In the genomic region with DNA sequence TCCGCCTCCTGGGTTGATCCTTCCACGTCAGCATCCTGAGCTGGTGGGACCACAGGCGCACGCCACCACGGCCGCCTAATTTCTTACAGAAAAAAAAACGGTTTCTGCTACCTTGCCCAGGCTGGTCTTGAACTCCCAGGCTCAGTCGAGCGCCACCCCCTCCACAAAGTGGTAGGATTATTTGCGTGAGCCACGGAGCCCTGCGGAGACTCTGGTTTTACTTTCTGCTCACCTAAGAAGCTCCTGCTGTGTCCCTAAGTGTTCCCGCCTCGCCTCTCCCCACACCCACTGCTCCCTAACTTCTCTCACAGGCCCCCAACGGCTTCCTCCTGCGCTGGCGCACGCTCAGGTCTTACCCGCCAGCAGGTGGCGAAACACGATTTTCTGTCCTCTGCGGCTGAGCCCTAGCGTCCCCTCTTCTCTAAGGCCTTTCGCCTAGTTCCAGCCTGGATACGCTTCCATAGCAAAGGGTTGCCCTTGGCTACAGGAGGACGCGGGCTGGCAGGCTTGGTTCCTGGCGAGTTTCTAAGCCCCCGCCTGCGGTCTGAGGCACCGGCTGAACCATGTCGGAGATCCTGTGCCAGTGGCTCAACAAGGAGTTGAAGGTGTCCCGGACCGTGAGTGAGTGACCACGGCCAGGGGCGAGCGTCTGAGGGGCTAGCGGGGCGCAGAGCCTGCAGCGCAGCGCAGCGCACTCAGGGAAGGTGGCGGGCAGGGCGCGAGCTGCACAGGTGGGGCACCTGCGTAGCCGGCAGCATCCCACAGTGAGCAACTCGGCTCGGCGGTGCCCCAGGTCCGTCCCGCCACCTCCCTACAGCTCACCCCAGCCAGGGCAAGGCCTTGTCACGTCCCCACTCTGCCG, we compare ENCODE assay signal across 1 cellular context.
A peak's percentile ranks its signal among the peaks of the same experiment; 100 is the strongest.
TF ChIP-seq lines count a peak whose summit lies in the region.

A gene with protein sequence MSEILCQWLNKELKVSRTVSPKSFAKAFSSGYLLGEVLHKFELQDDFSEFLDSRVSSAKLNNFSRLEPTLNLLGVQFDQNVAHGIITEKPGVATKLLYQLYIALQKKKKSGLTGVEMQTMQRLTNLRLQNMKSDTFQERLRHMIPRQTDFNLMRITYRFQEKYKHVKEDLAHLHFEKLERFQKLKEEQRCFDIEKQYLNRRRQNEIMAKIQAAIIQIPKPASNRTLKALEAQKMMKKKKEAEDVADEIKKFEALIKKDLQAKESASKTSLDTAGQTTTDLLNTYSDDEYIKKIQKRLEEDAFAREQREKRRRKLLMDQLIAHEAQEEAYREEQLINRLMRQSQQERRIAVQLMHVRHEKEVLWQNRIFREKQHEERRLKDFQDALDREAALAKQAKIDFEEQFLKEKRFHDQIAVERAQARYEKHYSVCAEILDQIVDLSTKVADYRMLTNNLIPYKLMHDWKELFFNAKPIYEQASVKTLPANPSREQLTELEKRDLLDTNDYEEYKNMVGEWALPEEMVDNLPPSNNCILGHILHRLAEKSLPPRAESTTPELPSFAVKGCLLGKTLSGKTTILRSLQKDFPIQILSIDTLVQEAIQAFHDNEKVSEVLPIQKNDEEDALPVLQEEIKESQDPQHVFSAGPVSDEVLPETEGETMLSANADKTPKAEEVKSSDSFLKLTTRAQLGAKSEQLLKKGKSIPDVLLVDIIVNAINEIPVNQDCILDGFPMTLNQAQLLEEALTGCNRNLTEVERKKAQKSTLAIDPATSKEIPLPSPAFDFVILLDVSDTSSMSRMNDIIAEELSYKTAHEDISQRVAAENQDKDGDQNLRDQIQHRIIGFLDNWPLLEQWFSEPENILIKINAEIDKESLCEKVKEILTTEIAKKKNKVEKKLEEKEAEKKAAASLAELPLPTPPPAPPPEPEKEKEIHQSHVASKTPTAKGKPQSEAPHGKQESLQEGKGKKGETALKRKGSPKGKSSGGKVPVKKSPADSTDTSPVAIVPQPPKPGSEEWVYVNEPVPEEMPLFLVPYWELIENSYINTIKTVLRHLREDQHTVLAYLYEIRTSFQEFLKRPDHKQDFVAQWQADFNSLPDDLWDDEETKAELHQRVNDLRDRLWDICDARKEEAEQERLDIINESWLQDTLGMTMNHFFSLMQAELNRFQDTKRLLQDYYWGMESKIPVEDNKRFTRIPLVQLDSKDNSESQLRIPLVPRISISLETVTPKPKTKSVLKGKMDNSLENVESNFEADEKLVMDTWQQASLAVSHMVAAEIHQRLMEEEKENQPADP (N-terminal part only) (plus strand): TSS at position 429 of the 862 bp plus-strand sequence. CDS start 135 bp downstream, at position 564.

TF ChIP-seq in HepG2, 621 proteins besides CTCF, POLR2A, EP300 and RAD21 (continued from another document and continues in another):
- no peak for TF ChIP-seq RBAK (CRISPR knock-in tag; IDR thresholded peaks at IDR 0.05)
- TF ChIP-seq ZSCAN9 (CRISPR knock-in tag; IDR thresholded peaks at IDR 0.05; ENCODE audit: borderline replicate concordance): 0 out of 2 replicates have a peak, but pooled peaks have one; percentile 50
- TF ChIP-seq ZFY (CRISPR knock-in tag; IDR thresholded peaks at IDR 0.05): peak; percentile 91
- TF ChIP-seq, protein P1, sequence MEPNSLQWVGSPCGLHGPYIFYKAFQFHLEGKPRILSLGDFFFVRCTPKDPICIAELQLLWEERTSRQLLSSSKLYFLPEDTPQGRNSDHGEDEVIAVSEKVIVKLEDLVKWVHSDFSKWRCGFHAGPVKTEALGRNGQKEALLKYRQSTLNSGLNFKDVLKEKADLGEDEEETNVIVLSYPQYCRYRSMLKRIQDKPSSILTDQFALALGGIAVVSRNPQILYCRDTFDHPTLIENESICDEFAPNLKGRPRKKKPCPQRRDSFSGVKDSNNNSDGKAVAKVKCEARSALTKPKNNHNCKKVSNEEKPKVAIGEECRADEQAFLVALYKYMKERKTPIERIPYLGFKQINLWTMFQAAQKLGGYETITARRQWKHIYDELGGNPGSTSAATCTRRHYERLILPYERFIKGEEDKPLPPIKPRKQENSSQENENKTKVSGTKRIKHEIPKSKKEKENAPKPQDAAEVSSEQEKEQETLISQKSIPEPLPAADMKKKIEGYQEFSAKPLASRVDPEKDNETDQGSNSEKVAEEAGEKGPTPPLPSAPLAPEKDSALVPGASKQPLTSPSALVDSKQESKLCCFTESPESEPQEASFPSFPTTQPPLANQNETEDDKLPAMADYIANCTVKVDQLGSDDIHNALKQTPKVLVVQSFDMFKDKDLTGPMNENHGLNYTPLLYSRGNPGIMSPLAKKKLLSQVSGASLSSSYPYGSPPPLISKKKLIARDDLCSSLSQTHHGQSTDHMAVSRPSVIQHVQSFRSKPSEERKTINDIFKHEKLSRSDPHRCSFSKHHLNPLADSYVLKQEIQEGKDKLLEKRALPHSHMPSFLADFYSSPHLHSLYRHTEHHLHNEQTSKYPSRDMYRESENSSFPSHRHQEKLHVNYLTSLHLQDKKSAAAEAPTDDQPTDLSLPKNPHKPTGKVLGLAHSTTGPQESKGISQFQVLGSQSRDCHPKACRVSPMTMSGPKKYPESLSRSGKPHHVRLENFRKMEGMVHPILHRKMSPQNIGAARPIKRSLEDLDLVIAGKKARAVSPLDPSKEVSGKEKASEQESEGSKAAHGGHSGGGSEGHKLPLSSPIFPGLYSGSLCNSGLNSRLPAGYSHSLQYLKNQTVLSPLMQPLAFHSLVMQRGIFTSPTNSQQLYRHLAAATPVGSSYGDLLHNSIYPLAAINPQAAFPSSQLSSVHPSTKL (CRISPR knock-in tag; IDR thresholded peaks at IDR 0.05): peak; percentile 65
- TF ChIP-seq, protein P2, sequence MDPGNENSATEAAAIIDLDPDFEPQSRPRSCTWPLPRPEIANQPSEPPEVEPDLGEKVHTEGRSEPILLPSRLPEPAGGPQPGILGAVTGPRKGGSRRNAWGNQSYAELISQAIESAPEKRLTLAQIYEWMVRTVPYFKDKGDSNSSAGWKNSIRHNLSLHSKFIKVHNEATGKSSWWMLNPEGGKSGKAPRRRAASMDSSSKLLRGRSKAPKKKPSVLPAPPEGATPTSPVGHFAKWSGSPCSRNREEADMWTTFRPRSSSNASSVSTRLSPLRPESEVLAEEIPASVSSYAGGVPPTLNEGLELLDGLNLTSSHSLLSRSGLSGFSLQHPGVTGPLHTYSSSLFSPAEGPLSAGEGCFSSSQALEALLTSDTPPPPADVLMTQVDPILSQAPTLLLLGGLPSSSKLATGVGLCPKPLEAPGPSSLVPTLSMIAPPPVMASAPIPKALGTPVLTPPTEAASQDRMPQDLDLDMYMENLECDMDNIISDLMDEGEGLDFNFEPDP (CRISPR knock-in tag; conservative IDR thresholded peaks at IDR 0.05): no peak
- peak; percentile 68; the same call in 1 of the 2 replicates for TF ChIP-seq ARNT2 (CRISPR knock-in tag; IDR thresholded peaks at IDR 0.05; ENCODE audit: low read depth)
- 0 out of 2 replicates have a peak, but pooled peaks have one; percentile 54 for TF ChIP-seq NFKB2 (CRISPR knock-in tag; IDR thresholded peaks at IDR 0.05; ENCODE audit: borderline replicate concordance)
- TF ChIP-seq BORCS8-MEF2B (CRISPR knock-in tag; IDR thresholded peaks at IDR 0.05): peak; percentile 59; the same call in 1 of the 2 replicates
- no peak for TF ChIP-seq ZNF33B (CRISPR knock-in tag; IDR thresholded peaks at IDR 0.05)
- peak; percentile 75; the same call in 1 of the 2 replicates for TF ChIP-seq U2AF2 (IDR thresholded peaks at IDR 0.05; ENCODE audit: low read depth, low read length)
- TF ChIP-seq ARNTL (CRISPR knock-in tag; IDR thresholded peaks at IDR 0.05): 0 out of 2 replicates have a peak, but pooled peaks have one; percentile 12
- TF ChIP-seq NCOA5 (CRISPR knock-in tag; IDR thresholded peaks at IDR 0.05): no peak
- TF ChIP-seq, protein P3, sequence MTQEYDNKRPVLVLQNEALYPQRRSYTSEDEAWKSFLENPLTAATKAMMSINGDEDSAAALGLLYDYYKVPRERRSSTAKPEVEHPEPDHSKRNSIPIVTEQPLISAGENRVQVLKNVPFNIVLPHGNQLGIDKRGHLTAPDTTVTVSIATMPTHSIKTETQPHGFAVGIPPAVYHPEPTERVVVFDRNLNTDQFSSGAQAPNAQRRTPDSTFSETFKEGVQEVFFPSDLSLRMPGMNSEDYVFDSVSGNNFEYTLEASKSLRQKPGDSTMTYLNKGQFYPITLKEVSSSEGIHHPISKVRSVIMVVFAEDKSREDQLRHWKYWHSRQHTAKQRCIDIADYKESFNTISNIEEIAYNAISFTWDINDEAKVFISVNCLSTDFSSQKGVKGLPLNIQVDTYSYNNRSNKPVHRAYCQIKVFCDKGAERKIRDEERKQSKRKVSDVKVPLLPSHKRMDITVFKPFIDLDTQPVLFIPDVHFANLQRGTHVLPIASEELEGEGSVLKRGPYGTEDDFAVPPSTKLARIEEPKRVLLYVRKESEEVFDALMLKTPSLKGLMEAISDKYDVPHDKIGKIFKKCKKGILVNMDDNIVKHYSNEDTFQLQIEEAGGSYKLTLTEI (CRISPR knock-in tag; conservative IDR thresholded peaks at IDR 0.05): no peak
- TF ChIP-seq, protein P4, sequence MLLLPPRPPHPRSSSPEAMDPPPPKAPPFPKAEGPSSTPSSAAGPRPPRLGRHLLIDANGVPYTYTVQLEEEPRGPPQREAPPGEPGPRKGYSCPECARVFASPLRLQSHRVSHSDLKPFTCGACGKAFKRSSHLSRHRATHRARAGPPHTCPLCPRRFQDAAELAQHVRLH (CRISPR knock-in tag; IDR thresholded peaks at IDR 0.05; ENCODE audit: borderline replicate concordance, low read depth): peak; percentile 80; the same call in 1 of the 2 replicates
- TF ChIP-seq NRL (CRISPR knock-in tag; IDR thresholded peaks at IDR 0.05; ENCODE audit: borderline replicate concordance): peak; percentile 62; the same call in 1 of the 2 replicates
- TF ChIP-seq RARG (CRISPR knock-in tag; IDR thresholded peaks at IDR 0.05; ENCODE audit: low read depth): no peak
- peak; percentile 79 for TF ChIP-seq KMT2B (CRISPR knock-in tag; IDR thresholded peaks at IDR 0.05)
- TF ChIP-seq, protein P5, sequence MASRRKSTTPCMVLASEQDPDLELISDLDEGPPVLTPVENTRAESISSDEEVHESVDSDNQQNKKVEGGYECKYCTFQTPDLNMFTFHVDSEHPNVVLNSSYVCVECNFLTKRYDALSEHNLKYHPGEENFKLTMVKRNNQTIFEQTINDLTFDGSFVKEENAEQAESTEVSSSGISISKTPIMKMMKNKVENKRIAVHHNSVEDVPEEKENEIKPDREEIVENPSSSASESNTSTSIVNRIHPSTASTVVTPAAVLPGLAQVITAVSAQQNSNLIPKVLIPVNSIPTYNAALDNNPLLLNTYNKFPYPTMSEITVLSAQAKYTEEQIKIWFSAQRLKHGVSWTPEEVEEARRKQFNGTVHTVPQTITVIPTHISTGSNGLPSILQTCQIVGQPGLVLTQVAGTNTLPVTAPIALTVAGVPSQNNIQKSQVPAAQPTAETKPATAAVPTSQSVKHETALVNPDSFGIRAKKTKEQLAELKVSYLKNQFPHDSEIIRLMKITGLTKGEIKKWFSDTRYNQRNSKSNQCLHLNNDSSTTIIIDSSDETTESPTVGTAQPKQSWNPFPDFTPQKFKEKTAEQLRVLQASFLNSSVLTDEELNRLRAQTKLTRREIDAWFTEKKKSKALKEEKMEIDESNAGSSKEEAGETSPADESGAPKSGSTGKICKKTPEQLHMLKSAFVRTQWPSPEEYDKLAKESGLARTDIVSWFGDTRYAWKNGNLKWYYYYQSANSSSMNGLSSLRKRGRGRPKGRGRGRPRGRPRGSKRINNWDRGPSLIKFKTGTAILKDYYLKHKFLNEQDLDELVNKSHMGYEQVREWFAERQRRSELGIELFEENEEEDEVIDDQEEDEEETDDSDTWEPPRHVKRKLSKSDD (CRISPR knock-in tag; IDR thresholded peaks at IDR 0.05; ENCODE audit: low read depth): 0 out of 2 replicates have a peak, but pooled peaks have one; percentile 50
- peak; percentile 84 for TF ChIP-seq KAT8 (CRISPR knock-in tag; IDR thresholded peaks at IDR 0.05)
- TF ChIP-seq, protein P6, sequence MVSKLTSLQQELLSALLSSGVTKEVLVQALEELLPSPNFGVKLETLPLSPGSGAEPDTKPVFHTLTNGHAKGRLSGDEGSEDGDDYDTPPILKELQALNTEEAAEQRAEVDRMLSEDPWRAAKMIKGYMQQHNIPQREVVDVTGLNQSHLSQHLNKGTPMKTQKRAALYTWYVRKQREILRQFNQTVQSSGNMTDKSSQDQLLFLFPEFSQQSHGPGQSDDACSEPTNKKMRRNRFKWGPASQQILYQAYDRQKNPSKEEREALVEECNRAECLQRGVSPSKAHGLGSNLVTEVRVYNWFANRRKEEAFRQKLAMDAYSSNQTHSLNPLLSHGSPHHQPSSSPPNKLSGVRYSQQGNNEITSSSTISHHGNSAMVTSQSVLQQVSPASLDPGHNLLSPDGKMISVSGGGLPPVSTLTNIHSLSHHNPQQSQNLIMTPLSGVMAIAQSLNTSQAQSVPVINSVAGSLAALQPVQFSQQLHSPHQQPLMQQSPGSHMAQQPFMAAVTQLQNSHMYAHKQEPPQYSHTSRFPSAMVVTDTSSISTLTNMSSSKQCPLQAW (CRISPR knock-in tag; IDR thresholded peaks at IDR 0.05): peak; percentile 91
- peak; percentile 77 for TF ChIP-seq GABPB1 (CRISPR knock-in tag; IDR thresholded peaks at IDR 0.05)
- no peak for TF ChIP-seq HMG20A (CRISPR knock-in tag; IDR thresholded peaks at IDR 0.05; ENCODE audit: borderline replicate concordance)
- TF ChIP-seq PPARG (CRISPR knock-in tag; conservative IDR thresholded peaks at IDR 0.05): peak; percentile 98
- TF ChIP-seq SALL2 (CRISPR knock-in tag; IDR thresholded peaks at IDR 0.05): 0 out of 2 replicates have a peak, but pooled peaks have one; percentile 75
- no peak; the same call in 1 of the 2 replicates for TF ChIP-seq CCDC6 (CRISPR knock-in tag; IDR thresholded peaks at IDR 0.05)
- no peak for TF ChIP-seq ZNF552 (CRISPR knock-in tag; IDR thresholded peaks at IDR 0.05; ENCODE audit: borderline replicate concordance)
- no peak; the same call in 1 of the 2 replicates for TF ChIP-seq POLR2AphosphoS5 (IDR thresholded peaks at IDR 0.05; ENCODE audit: low read depth, low read length)
- peak; percentile 48; the same call in 1 of the 2 replicates for TF ChIP-seq SP4 (CRISPR knock-in tag; IDR thresholded peaks at IDR 0.05)
- TF ChIP-seq, protein P7, sequence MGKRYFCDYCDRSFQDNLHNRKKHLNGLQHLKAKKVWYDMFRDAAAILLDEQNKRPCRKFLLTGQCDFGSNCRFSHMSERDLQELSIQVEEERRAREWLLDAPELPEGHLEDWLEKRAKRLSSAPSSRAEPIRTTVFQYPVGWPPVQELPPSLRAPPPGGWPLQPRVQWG (CRISPR knock-in tag; IDR thresholded peaks at IDR 0.05; ENCODE audit: borderline replicate concordance, low read depth): no peak
- peak; percentile 59; the same call in 1 of the 2 replicates for TF ChIP-seq RFXAP (CRISPR knock-in tag; IDR thresholded peaks at IDR 0.05; ENCODE audit: borderline replicate concordance)
- TF ChIP-seq SOX13 (IDR thresholded peaks at IDR 0.05): no peak
- TF ChIP-seq SOX13 (CRISPR knock-in tag; conservative IDR thresholded peaks at IDR 0.05 in 1 of 2, IDR thresholded peaks at IDR 0.05 in 1 of 2): peak in 1 of 2 experiments; percentile 7; a peak in 1 of 4 replicates
- TF ChIP-seq RFX1 (IDR thresholded peaks at IDR 0.05): peak; percentile 94
- 0 out of 2 replicates have a peak, but pooled peaks have one; percentile 36 for TF ChIP-seq AHR (CRISPR knock-in tag; IDR thresholded peaks at IDR 0.05)
- TF ChIP-seq, protein P8, sequence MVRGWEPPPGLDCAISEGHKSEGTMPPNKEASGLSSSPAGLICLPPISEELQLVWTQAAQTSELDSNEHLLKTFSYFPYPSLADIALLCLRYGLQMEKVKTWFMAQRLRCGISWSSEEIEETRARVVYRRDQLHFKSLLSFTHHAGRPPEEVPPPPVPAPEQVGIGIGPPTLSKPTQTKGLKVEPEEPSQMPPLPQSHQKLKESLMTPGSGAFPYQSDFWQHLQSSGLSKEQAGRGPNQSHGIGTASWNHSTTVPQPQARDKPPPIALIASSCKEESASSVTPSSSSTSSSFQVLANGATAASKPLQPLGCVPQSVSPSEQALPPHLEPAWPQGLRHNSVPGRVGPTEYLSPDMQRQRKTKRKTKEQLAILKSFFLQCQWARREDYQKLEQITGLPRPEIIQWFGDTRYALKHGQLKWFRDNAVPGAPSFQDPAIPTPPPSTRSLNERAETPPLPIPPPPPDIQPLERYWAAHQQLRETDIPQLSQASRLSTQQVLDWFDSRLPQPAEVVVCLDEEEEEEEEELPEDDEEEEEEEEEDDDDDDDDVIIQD (CRISPR knock-in tag; IDR thresholded peaks at IDR 0.05; ENCODE audit: low read depth): peak; percentile 89; the same call in 1 of the 2 replicates
